10 cellular contexts compared by ENCODE assay signal in genomic region chr16:674968-675883, GRCh38. TPM values are rescaled to one million over a fixed set of nuclear protein-coding genes. Genes with fewer than 3 reads are reported as not detected.
DNase-seq lines count a peak whose midpoint lies in the region; ATAC-seq and TF ChIP-seq lines count a peak whose summit lies in the region.
"Had no signal": no experiment of that assay in that cellular context is flagged by ENCODE, and none has a peak within 500 bp of the region (broad histone marks: within the 10 kb centered on the region; RNA-seq: fewer than 3 reads in every experiment).

Gene RHBDL1 (plus strand): TSS chr16:675671. CDS start chr16:675791, 120 bp downstream.

- TF ChIP-seq CTCF in activated B cell treated with CpG ODN at 0.5 μM for 24 hours (IDR thresholded peaks at IDR 0.05), result no peak

- peaks cover 10% of the 10 kb centered on the region for H3K36me3 Mint-ChIP-seq in activated CD4-positive, alpha-beta T cell treated with anti-CD3 and anti-CD28 coated beads for 36 hours (ENCODE audit: low read depth)
- H3K36me3 Mint-ChIP-seq in activated B cell treated with CpG ODN at 0.5 μM for 24 hours (ENCODE audit: low read depth), result peaks cover 24% of the 10 kb centered on the region
- peaks cover 13 to 35% of the 10 kb centered on the region in 2 donors for H3K36me3 Mint-ChIP-seq in stimulated activated naive B cell treated with anti-CD40 and anti-IgM and Interleukin-4, amounts not matched to agents 10 μg/mL and 1 μg/mL and 100 μg/mL, for 72 hours

- H3K36me3 ChIP-seq in iPS DF 6.9 (ENCODE audit: control insufficient read depth, insufficient read depth, low read length), result peaks cover 32% of the 10 kb centered on the region

- no peak within 1 kb of the TSS for H3K27ac ChIP-seq in iPS DF 6.9 (ENCODE audit: low read length)
- H3K27ac ChIP-seq: pancreas had no signal

- H3K9me3 ChIP-seq in iPS DF 6.9 (ENCODE audit: control insufficient read depth, insufficient read depth, low read length), result no peaks in the 10 kb centered on the region
- H3K9me3 ChIP-seq: pancreas had no signal

- intact Hi-C loops in activated CD4-positive, alpha-beta T cell treated with anti-CD3 and anti-CD28 coated beads for 36 hours (cut with DNase I, micrococcal nuclease), result no loop called here
- intact Hi-C loops in activated B cell treated with CpG ODN at 0.5 μM for 24 hours (cut with micrococcal nuclease), result no loop called here

- ATAC-seq in activated CD4-positive, alpha-beta T cell treated with anti-CD3 and anti-CD28 coated beads for 36 hours, result no peak
- ATAC-seq in activated B cell treated with CpG ODN at 0.5 μM for 24 hours (ENCODE audit: low read depth) (no peak), HG03135 (IDR thresholded peaks at IDR 0.05; ENCODE audit: unreplicated experiment) (no peak)
- no peak for ATAC-seq in stimulated activated naive B cell treated with anti-CD40 and anti-IgM and Interleukin-4, amounts not matched to agents 10 μg/mL and 1 μg/mL and 100 μg/mL, for 72 hours (replicated peaks)

- CTCF ChIA-PET in activated CD4-positive, alpha-beta T cell treated with anti-CD3 and anti-CD28 coated beads for 36 hours (lab: Charles Lee), result interaction anchor here (1.2 kb wide), 1 partner anchor 39 kb away, joined by 3 read pairs; the partner anchor contains the start of gene METTL26
- CTCF ChIA-PET in activated B cell treated with CpG ODN at 0.5 μM for 24 hours (lab: Charles Lee), result no interaction called here

- peak; percentile 45 for DNase-seq in activated CD4-positive, alpha-beta T cell treated with anti-CD3 and anti-CD28 coated beads for 36 hours
- DNase-seq in activated CD4-positive, alpha-beta T cell treated with anti-CD3 and anti-CD28 coated beads, Interleukin-2, amount 50 U/mL, for 48 hours, result no peak
- no peak for DNase-seq in activated B cell treated with CpG ODN at 0.5 μM for 24 hours
- no peak for DNase-seq in iPS DF 6.9 (ENCODE audit: low read depth, low spot score)
- no peak for DNase-seq in stimulated activated naive B cell treated with anti-CD40 and anti-IgM and Interleukin-4, amounts not matched to agents 10 μg/mL and 1 μg/mL and 100 μg/mL, for 72 hours
- DNase-seq in NCI-H1694 treated with DMSO at 0.1 percent for 48 hours (lab: John Stamatoyannopoulos, UW), result no peak
- no peak for DNase-seq in ureter (ENCODE audit: low spot score)
- DNase-seq: DND-41 had no signal

- POLR2A ChIA-PET in activated CD4-positive, alpha-beta T cell treated with anti-CD3 and anti-CD28 coated beads for 36 hours (lab: Charles Lee), result no interaction called here
- POLR2A ChIA-PET in activated B cell treated with CpG ODN at 0.5 μM for 24 hours (lab: Charles Lee), result interaction anchor here (0.5 to 2.4 kb wide), 5 partner anchors 15 to 738 kb away, joined by 3 to 12 read pairs (median 6); partner anchors contain the start of genes AXIN1 and WDR24

- no peaks in the 10 kb centered on the region for H3K9me3 Mint-ChIP-seq in activated CD4-positive, alpha-beta T cell treated with anti-CD3 and anti-CD28 coated beads for 36 hours (ENCODE audit: low read depth)
- H3K9me3 Mint-ChIP-seq in activated B cell treated with CpG ODN at 0.5 μM for 24 hours, result no peaks in the 10 kb centered on the region
- no peaks in the 10 kb centered on the region for H3K9me3 Mint-ChIP-seq in stimulated activated naive B cell treated with anti-CD40 and anti-IgM and Interleukin-4, amounts not matched to agents 10 μg/mL and 1 μg/mL and 100 μg/mL, for 72 hours

- peak within 1 kb of the TSS; percentile 42; the same call in 1 of the 2 replicates for H3K4me3 ChIP-seq in iPS DF 6.9 (ENCODE audit: low read length)

- peaks cover 7% of the 10 kb centered on the region for H3K4me1 ChIP-seq in iPS DF 6.9 (ENCODE audit: control insufficient read depth, insufficient read depth, low read length)
- H3K4me1 ChIP-seq: pancreas had no signal

- H3K4me3 Mint-ChIP-seq in activated CD4-positive, alpha-beta T cell treated with anti-CD3 and anti-CD28 coated beads for 36 hours, result no peak within 1 kb of the TSS
- peak within 1 kb of the TSS; percentile 35 for H3K4me3 Mint-ChIP-seq in activated B cell treated with CpG ODN at 0.5 μM for 24 hours
- H3K4me3 Mint-ChIP-seq in stimulated activated naive B cell treated with anti-CD40 and anti-IgM and Interleukin-4, amounts not matched to agents 10 μg/mL and 1 μg/mL and 100 μg/mL, for 72 hours, result peak within 1 kb of the TSS; percentile 55 to 59

- no peak within 1 kb of the TSS for H3K27ac Mint-ChIP-seq in activated CD4-positive, alpha-beta T cell treated with anti-CD3 and anti-CD28 coated beads for 36 hours
- no peak within 1 kb of the TSS for H3K27ac Mint-ChIP-seq in activated B cell treated with CpG ODN at 0.5 μM for 24 hours
- H3K27ac Mint-ChIP-seq in stimulated activated naive B cell treated with anti-CD40 and anti-IgM and Interleukin-4, amounts not matched to agents 10 μg/mL and 1 μg/mL and 100 μg/mL, for 72 hours, result peak within 1 kb of the TSS; percentile 56

- H3K27me3 ChIP-seq in iPS DF 6.9 (ENCODE audit: control insufficient read depth, insufficient read depth, low read length), result no peaks in the 10 kb centered on the region
- H3K27me3 ChIP-seq: pancreas had no signal

- WGBS in iPS DF 6.9 (ENCODE audit: insufficient coverage, insufficient read length), result no CpG with 5 or more reads among the region's 73 CpGs

- H3K4me1 Mint-ChIP-seq in activated CD4-positive, alpha-beta T cell treated with anti-CD3 and anti-CD28 coated beads for 36 hours, result peaks cover 11% of the 10 kb centered on the region
- peaks cover 15% of the 10 kb centered on the region for H3K4me1 Mint-ChIP-seq in activated B cell treated with CpG ODN at 0.5 μM for 24 hours
- H3K4me1 Mint-ChIP-seq in stimulated activated naive B cell treated with anti-CD40 and anti-IgM and Interleukin-4, amounts not matched to agents 10 μg/mL and 1 μg/mL and 100 μg/mL, for 72 hours, result peaks cover 17 to 21% of the 10 kb centered on the region in 2 donors

- H3K27me3 Mint-ChIP-seq in activated CD4-positive, alpha-beta T cell treated with anti-CD3 and anti-CD28 coated beads for 36 hours, result peaks cover 2% of the 10 kb centered on the region
- H3K27me3 Mint-ChIP-seq in activated B cell treated with CpG ODN at 0.5 μM for 24 hours, result peaks cover 9% of the 10 kb centered on the region
- H3K27me3 Mint-ChIP-seq in stimulated activated naive B cell treated with anti-CD40 and anti-IgM and Interleukin-4, amounts not matched to agents 10 μg/mL and 1 μg/mL and 100 μg/mL, for 72 hours, result peaks cover 13 to 25% of the 10 kb centered on the region in 2 donors

RNA-seq across cellular contexts. Expression of gene RHBDL1, which starts in this region (rescaled TPM):
- under 1 TPM; 0.40 to 0.59 TPM for total RNA-seq in activated CD4-positive, alpha-beta T cell treated with anti-CD3 and anti-CD28 coated beads for 36 hours
- total RNA-seq in activated B cell treated with CpG ODN at 0.5 μM for 24 hours, result 0.24 TPM in 1 of 2 replicates, not detected in the other
- total RNA-seq in ureter, result 2.3 TPM

Comparison
In these comparisons a context has a peak if more than half of its experiments do, and no peak if none do; other contexts are left out.
1. Peak in DNase-seq in activated CD4-positive, alpha-beta T cell treated with anti-CD3 and anti-CD28 coated beads for 36 hours; RNA of the gene not detected or under 1 TPM.